Comparison of ENCODE assay signal across 7 cellular contexts in the genomic region with DNA sequence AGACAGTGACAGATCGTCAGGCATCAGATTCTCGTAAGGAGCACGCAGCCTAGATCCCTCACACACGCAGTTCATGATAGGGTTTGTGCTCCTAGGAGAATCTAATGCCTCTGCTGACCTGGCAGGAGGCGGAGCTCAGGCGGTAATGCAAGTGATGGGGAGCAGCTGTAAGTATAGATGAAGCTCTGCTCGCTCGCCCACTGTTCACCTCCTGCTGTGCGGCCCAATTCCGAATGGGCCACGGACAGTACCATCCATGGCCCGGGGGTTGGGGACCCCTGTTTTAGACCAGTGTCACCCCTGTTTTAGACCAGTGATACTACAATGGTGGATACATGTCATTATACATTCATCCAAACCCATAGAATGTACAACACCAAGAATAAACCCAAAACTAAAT.
"Had no signal": no experiment of that assay in that cellular context is flagged by ENCODE, and none has a peak within 500 bp of the region (broad histone marks: within the 10 kb centered on the region; RNA-seq: fewer than 3 reads in every experiment).

No MANE protein-coding gene starts in this region.

- H3K27me3 Mint-ChIP-seq: IgD-negative memory B cell had no signal

- ATAC-seq: HepG2, K562 had no signal

- H3K9me3 Mint-ChIP-seq: IgD-negative memory B cell had no signal

- H3K4me3 ChIP-seq: K562 had no signal

- H3K4me2 ChIP-seq: KMS-11 had no signal

- DNase-seq: KBM-7, KG1 had no signal

- H3K27ac Mint-ChIP-seq: IgD-negative memory B cell had no signal

- H3K4me3 Mint-ChIP-seq: IgD-negative memory B cell had no signal

- H3K36me3 Mint-ChIP-seq: IgD-negative memory B cell had no signal

- H3K27ac ChIP-seq: HL-60, KMS-11 had no signal

- H3K9ac ChIP-seq: KMS-11 had no signal
